In genomic region chr18:49973592-49973991, GRCh38 we compare ENCODE assay signal across 21 cellular contexts.
"Had no signal": no experiment of that assay in that cellular context is flagged by ENCODE, and none has a peak within 500 bp of the region (broad histone marks: within the 10 kb centered on the region; RNA-seq: fewer than 3 reads in every experiment).

No MANE protein-coding gene starts in this region.

- H3K27ac ChIP-seq: RWPE1, SJSA1, SK-N-MC had no signal

- H3K9me3 ChIP-seq: SJSA1 had no signal

- H3K4me1 ChIP-seq: SJSA1 had no signal

- H3K4me3 ChIP-seq: SJSA1, SK-N-MC had no signal

- DNase-seq: KBM-7, MV-4-11, NCI-H1048, NCI-H1105, NCI-H1417, NCI-H1436 treated with DMSO at 0.1 percent for 48 hours, NCI-H1694, NCI-H187 treated with DMSO at 0.1 percent for 48 hours, NCI-H2029 treated with DMSO at 0.1 percent for 48 hours, NCI-H2171 treated with DMSO at 0.1 percent for 48 hours, NCI-H345, NCI-H446 treated with DMSO at 0.1 percent for 48 hours, NCI-H524, NCI-H526 treated with DMSO at 0.1 percent for 48 hours, NCI-H748 treated with DMSO at 0.1 percent for 48 hours, PC-3, SIG-M5 had no signal

- ATAC-seq: Panc1, PC-3 had no signal

- H3K36me3 ChIP-seq: SJSA1 had no signal
